21 cellular contexts compared by ENCODE assay signal in the genomic region with DNA sequence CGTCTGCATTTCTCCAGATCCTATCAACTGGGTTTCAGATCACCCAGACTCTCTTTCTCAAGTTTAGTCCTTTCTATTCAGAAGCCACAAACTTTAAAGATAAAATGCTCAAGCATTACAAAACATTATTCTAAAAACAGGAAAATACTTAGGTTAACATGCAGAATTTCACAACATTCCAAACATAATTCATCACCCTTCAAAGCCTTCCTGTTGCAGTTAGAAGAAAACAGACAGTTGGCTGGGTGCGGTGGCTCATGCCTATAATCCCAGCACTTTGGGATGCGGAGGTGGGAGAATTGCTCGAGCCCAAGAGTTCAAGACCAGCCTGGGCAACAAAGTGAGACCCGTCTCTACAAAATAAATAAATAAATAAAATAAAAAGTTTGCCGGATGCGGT. TPM values are rescaled to one million over a fixed set of nuclear protein-coding genes. Genes with fewer than 3 reads are reported as not detected.
A peak's percentile ranks its signal among the peaks of the same experiment; 100 is the strongest.
DNase-seq lines count a peak whose midpoint lies in the region; ATAC-seq lines count a peak whose summit lies in the region.
"Had no signal": no experiment of that assay in that cellular context is flagged by ENCODE, and none has a peak within 500 bp of the region (broad histone marks: within the 10 kb centered on the region; RNA-seq: fewer than 3 reads in every experiment).

No MANE protein-coding gene starts in this region.

- DNase-seq in AG20443 (ENCODE audit: low spot score) (peak; percentile 54), M059J (ENCODE audit: low read depth) (peak; percentile 45), amniotic epithelial cell (ENCODE audit: low read depth) (peak; percentile 97), hepatic stellate cell (ENCODE audit: low spot score) (peak; percentile 31), NCI-H1105 (lab: John Stamatoyannopoulos, UW) (no peak), NCI-H82 treated with DMSO at 0.1 percent for 48 hours (lab: John Stamatoyannopoulos, UW; ENCODE audit: unreplicated experiment) (no peak), NCI-H1436 (lab: John Stamatoyannopoulos, UW) (no peak)
- DNase-seq: activated CD4-positive, CD25-positive, alpha-beta regulatory T cell treated with anti-CD3 and anti-CD28 coated beads, Interleukin-2, amount 50 U/mL, for 72 hours; activated CD8-positive, alpha-beta memory T cell treated with anti-CD3 and anti-CD28 coated beads, Interleukin-2, amount 10 ng/mL, durations not matched to agents 7 days and 5 days; activated effector memory CD4-positive, alpha-beta T cell treated with Interleukin-2 at 50 U/mL for 16 hours; amygdala; Caco-2; colonic mucosa; kidney glomerular epithelial cell; midbrain; NCI-H2081; NCI-H774; right cardiac atrium; T-helper 2 cell had no signal

- ATAC-seq in GM21619 (IDR thresholded peaks at IDR 0.05; ENCODE audit: unreplicated experiment), result no peak
- ATAC-seq: activated CD8-positive, alpha-beta memory T cell treated with anti-CD3 and anti-CD28 coated beads, Interleukin-2, amount 10 ng/mL, durations not matched to agents 7 days and 5 days; esophagus mucosa; right cardiac atrium had no signal

RNA-seq across cellular contexts. Expression of a gene that starts 7.7 kb away (rescaled TPM):
- 15.7 and 24.4 TPM in 2 replicates for total RNA-seq in M059J (2014; rRNA removed; shearing (Covaris generic))

Comparison
In these comparisons a context has a peak if more than half of its experiments do, and no peak if none do; other contexts are left out.
1. DNase-seq: peak in AG20443 (single experiment), M059J (single experiment), amniotic epithelial cell (single experiment) and hepatic stellate cell (single experiment); none in NCI-H1105 (single experiment), NCI-H82 treated with DMSO at 0.1 percent for 48 hours (single experiment) and NCI-H1436 (single experiment).